Comparison of ENCODE assay signal across 22 cellular contexts in genomic region chr4:174449152-174449551, GRCh38.
"Had no signal": no experiment of that assay in that cellular context is flagged by ENCODE, and none has a peak within 500 bp of the region (broad histone marks: within the 10 kb centered on the region; RNA-seq: fewer than 3 reads in every experiment).

No MANE protein-coding gene starts in this region.

- H3K9me3 ChIP-seq: gastroesophageal sphincter had no signal

- H3K36me3 ChIP-seq: brain microvascular endothelial cell, gastroesophageal sphincter had no signal

- H3K27me3 ChIP-seq: brain microvascular endothelial cell, foreskin keratinocyte, gastroesophageal sphincter had no signal

- H3K4me1 ChIP-seq: foreskin keratinocyte had no signal

- DNase-seq: activated CD4-positive, alpha-beta memory T cell treated with anti-CD3 and anti-CD28 coated beads for 36 hours; activated CD4-positive, alpha-beta T cell treated with anti-CD3 and anti-CD28 coated beads for 36 hours; activated CD4-positive, alpha-beta T cell treated with anti-CD3 and anti-CD28 coated beads, Interleukin-2, amount 10 ng/mL, durations not matched to agents 24 days and 14 days; activated CD4-positive, CD25-positive, alpha-beta regulatory T cell; activated CD4-positive, CD25-positive, alpha-beta regulatory T cell treated with anti-CD3 and anti-CD28 coated beads, Interleukin-2, amount 50 U/mL, for 72 hours; activated CD8-positive, alpha-beta memory T cell treated with anti-CD3 and anti-CD28 coated beads, Interleukin-2, amount 50 U/mL, for 48 hours; activated gamma-delta T cell; activated naive CD4-positive, alpha-beta T cell; activated naive CD4-positive, alpha-beta T cell treated with anti-CD3 and anti-CD28 coated beads, Interleukin-2, amount 50 U/mL, for 16 hours; activated T-cell treated with anti-CD3 and anti-CD28 coated beads for 4 hours; activated T-cell treated with anti-CD3 and anti-CD28 coated beads, Interleukin-2, amount 50 U/mL, for 24 hours; activated T-cell treated with anti-CD3 and anti-CD28 coated beads, Interleukin-2, amount 50 U/mL, for 72 hours; amniotic stem cell; anterior cingulate cortex; brain microvascular endothelial cell; dorsolateral prefrontal cortex; effector memory CD4-positive, alpha-beta T cell; endodermal cell; foreskin keratinocyte; T-helper 2 cell had no signal

- H3K27ac ChIP-seq: brain microvascular endothelial cell, coronary artery, dorsolateral prefrontal cortex, foreskin keratinocyte had no signal

- H3K4me3 ChIP-seq: coronary artery, dorsolateral prefrontal cortex, gastroesophageal sphincter had no signal
